In the genomic region with DNA sequence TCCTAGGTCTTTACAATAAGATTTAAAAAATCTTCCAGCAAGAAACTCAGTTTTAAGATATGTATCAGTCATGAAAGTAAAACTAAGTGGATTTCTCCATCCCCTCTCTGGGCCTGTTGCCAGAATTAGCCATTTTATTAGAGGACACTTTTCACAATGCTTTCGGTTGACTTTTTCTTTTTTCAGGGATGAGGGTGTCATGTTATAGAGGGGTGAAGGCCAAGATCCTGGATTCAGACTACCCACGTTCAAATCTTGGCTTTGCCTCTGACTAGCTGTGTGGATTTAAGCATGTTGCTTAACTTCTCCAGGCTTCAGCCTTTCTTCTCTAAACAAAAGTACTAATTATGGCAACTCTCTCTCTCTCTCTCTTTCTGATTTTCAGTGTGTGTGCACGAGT, we compare ENCODE assay signal across 2 cellular contexts.
TF ChIP-seq lines count a peak whose summit lies in the region.

No MANE protein-coding gene starts in this region.

TF ChIP-seq in IMR-90, 13 proteins besides CTCF, POLR2A, EP300 and RAD21:
- 0 out of 2 replicates have a peak, but pooled peaks have one; percentile 11 for TF ChIP-seq CEBPB (IDR thresholded peaks at IDR 0.05; ENCODE audit: low read depth, low read length)
- TF ChIP-seq, protein P1, sequence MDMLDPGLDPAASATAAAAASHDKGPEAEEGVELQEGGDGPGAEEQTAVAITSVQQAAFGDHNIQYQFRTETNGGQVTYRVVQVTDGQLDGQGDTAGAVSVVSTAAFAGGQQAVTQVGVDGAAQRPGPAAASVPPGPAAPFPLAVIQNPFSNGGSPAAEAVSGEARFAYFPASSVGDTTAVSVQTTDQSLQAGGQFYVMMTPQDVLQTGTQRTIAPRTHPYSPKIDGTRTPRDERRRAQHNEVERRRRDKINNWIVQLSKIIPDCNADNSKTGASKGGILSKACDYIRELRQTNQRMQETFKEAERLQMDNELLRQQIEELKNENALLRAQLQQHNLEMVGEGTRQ (IDR thresholded peaks at IDR 0.05; ENCODE audit: low read depth, low read length): no peak

TF ChIP-seq in SK-N-SH, 30 proteins besides CTCF, POLR2A, EP300 and RAD21:
- TF ChIP-seq FOXJ3 (CRISPR knock-in tag; IDR thresholded peaks at IDR 0.05): no peak
- TF ChIP-seq NRF1 (IDR thresholded peaks at IDR 0.05; ENCODE audit: low read depth, low read length): no peak
- TF ChIP-seq SMC3 (IDR thresholded peaks at IDR 0.05; ENCODE audit: low read depth, low read length): no peak
- no peak for TF ChIP-seq RFX5 (IDR thresholded peaks at IDR 0.05; ENCODE audit: low read length)
- TF ChIP-seq, protein P2, sequence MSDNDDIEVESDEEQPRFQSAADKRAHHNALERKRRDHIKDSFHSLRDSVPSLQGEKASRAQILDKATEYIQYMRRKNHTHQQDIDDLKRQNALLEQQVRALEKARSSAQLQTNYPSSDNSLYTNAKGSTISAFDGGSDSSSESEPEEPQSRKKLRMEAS (IDR thresholded peaks at IDR 0.05; ENCODE audit: low read depth): no peak
